ENCODE assay signal across 12 cellular contexts in the genomic region with DNA sequence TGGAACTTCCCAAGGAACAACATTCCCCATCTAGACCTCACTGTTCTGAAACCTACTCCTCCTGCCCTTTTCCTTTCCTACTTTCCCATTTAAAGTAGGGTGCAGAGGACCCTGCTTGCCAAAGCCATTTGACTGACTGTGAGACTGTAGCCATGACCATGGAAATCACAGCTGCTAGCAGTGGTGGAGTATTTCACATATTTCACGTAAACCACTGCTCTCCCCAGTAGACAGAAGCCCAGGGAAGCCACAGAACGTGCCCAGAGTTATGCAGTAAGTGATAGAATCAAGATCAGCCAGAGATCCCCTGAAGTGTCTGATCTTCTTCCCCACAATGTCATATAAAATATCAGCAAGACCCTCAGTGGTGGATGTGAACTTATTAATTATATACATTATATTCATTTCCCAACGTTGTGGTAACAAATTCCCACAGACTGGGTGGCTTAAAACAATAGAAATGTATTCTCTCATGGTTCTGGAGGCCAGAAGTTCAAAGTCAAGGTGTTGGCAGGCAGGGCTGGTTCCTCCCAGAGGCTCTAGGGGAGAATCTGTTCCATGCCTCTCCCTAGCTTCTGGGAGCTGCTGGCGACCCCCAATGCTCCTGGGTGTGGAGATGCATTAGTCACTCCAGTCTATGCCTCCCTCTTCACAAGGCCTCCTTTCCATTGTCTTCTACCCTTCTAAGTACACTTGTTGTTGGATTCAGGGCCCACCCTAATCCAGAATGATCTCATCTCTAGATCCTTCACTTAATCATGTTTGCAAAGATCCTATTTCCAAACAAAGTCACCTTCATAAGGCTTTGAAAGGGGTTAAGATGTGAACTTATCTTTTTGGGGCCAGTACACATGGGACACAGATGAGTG. TPM values are rescaled to one million over a fixed set of nuclear protein-coding genes. Genes with fewer than 3 reads are reported as not detected.
DNase-seq lines count a peak whose midpoint lies in the region; TF ChIP-seq lines count a peak whose summit lies in the region.
"Had no signal": no experiment of that assay in that cellular context is flagged by ENCODE, and none has a peak within 500 bp of the region (broad histone marks: within the 10 kb centered on the region; RNA-seq: fewer than 3 reads in every experiment).

No MANE protein-coding gene starts in this region.

- H2AK5ac ChIP-seq in trophoblast cell (ENCODE audit: low read length), result peak overlapping the region; percentile 36

- in situ Hi-C loops in astrocyte of the spinal cord (cut with HindIII; ENCODE audit: low sequenced_read_pairs), result no loop called here

- H3K14ac ChIP-seq in trophoblast cell (ENCODE audit: low read length), result no peak overlapping the region

- H3K9ac ChIP-seq in trophoblast cell (ENCODE audit: low read length), result no peak overlapping the region

- peak overlapping the region; percentile 39 for H4K91ac ChIP-seq in trophoblast cell (ENCODE audit: low read depth, low read length)

- no peak overlapping the region for H2AFZ ChIP-seq in trophoblast cell (ENCODE audit: insufficient read depth, low read length, poor library complexity)

- DNase-seq in NCI-H2029 treated with DMSO at 0.1 percent for 48 hours (lab: John Stamatoyannopoulos, UW), result peak; percentile 42
- DNase-seq in astrocyte of the spinal cord (ENCODE audit: low read depth, low spot score), result peak; percentile 28
- no peak for DNase-seq in trophoblast cell
- DNase-seq in NCI-H510A (lab: John Stamatoyannopoulos, UW), result no peak
- no peak for DNase-seq in stimulated activated naive CD4-positive, alpha-beta T cell (lab: John Stamatoyannopoulos, UW)
- DNase-seq: activated gamma-delta T cell treated with Interleukin-2 at 50 U/mL for 16 hours; anterior cingulate cortex; hippocampal formation; islet precursor cell; naive thymus-derived CD4-positive, alpha-beta T cell; pancreas; RPMI8226 had no signal

- no peak overlapping the region for H3K4ac ChIP-seq in trophoblast cell (ENCODE audit: low read depth, low read length)

- H3K27ac ChIP-seq in trophoblast cell (ENCODE audit: low read depth, low read length), result no peak overlapping the region
- H3K27ac ChIP-seq: pancreas had no signal

- H4K12ac ChIP-seq in trophoblast cell (ENCODE audit: low read depth, low read length), result no peak overlapping the region

- H3K27me3 ChIP-seq in trophoblast cell (ENCODE audit: insufficient read depth, low read length), result no peaks in the 10 kb centered on the region
- H3K27me3 ChIP-seq: pancreas had no signal

- WGBS in trophoblast cell (ENCODE audit: extremely low coverage, insufficient coverage, insufficient read length), result no CpG with 5 or more reads among the region's 4 CpGs

- no peak overlapping the region for H3K4me2 ChIP-seq in trophoblast cell (ENCODE audit: low read length)

- no peaks in the 10 kb centered on the region for H3K36me3 ChIP-seq in trophoblast cell (ENCODE audit: control insufficient read depth in 1 of 2, insufficient read depth in 2 of 2, low read length in 2 of 2)
- H3K36me3 ChIP-seq: pancreas had no signal

- no peaks in the 10 kb centered on the region for H3K9me3 ChIP-seq in trophoblast cell (ENCODE audit: insufficient read depth, low read depth, low read length)
- H3K9me3 ChIP-seq: pancreas had no signal

- no peak for TF ChIP-seq CTCF in astrocyte of the spinal cord (IDR thresholded peaks at IDR 0.05; ENCODE audit: low read depth, low read length)

- no peaks in the 10 kb centered on the region for H3K79me2 ChIP-seq in trophoblast cell (ENCODE audit: control insufficient read depth, insufficient read depth, low read length, poor library complexity)

- no peak overlapping the region for H4K8ac ChIP-seq in trophoblast cell (ENCODE audit: low read depth, low read length)

- no peak overlapping the region for H3K23ac ChIP-seq in trophoblast cell (ENCODE audit: low read length)

- H3K79me1 ChIP-seq in trophoblast cell (ENCODE audit: low read length), result peaks cover 4% of the 10 kb centered on the region

- no peak overlapping the region for H2BK5ac ChIP-seq in trophoblast cell (ENCODE audit: low read depth, low read length, poor library complexity)

- peaks cover 9 to 17% of the 10 kb centered on the region in 2 experiments for H3K4me1 ChIP-seq in trophoblast cell (ENCODE audit: control insufficient read depth in 1 of 2, insufficient read depth in 2 of 2, low read length in 2 of 2)

- no peak overlapping the region for H3K18ac ChIP-seq in trophoblast cell (ENCODE audit: low read length)

- peak overlapping the region; percentile 65 for H2BK12ac ChIP-seq in trophoblast cell (ENCODE audit: low read length)

- H3K4me3 ChIP-seq in astrocyte of the spinal cord (ENCODE audit: low read depth, low read length) (no peak overlapping the region), trophoblast cell (ENCODE audit: low read depth, low read length) (no peak overlapping the region)
- H3K4me3 ChIP-seq: pancreas had no signal

- H2BK120ac ChIP-seq in trophoblast cell (ENCODE audit: insufficient read depth, low read length, poor library complexity), result peak overlapping the region; percentile 45

RNA-seq across cellular contexts. Expression of a gene that starts 20.7 kb away (rescaled TPM):
- polyA plus RNA-seq in trophoblast cell (2013), result not detected in 2 replicates
- polyA plus RNA-seq: naive thymus-derived CD4-positive, alpha-beta T cell; pancreas had no signal

RNA-seq across cellular contexts. Expression of a gene that starts 25.6 kb away (rescaled TPM):
- polyA plus RNA-seq in trophoblast cell (2013), result not detected in 2 replicates
- polyA plus RNA-seq: naive thymus-derived CD4-positive, alpha-beta T cell; pancreas had no signal

RNA-seq across cellular contexts. Expression of a gene that starts 28.4 kb away (rescaled TPM):
- not detected in 2 replicates for polyA plus RNA-seq in trophoblast cell (2013)
- polyA plus RNA-seq: naive thymus-derived CD4-positive, alpha-beta T cell; pancreas had no signal

RNA-seq across cellular contexts. Expression of a gene that starts 32.8 kb away (rescaled TPM):
- not detected in 2 replicates for polyA plus RNA-seq in trophoblast cell (2013)
- polyA plus RNA-seq: naive thymus-derived CD4-positive, alpha-beta T cell; pancreas had no signal

RNA-seq across cellular contexts. Expression of a gene that starts 43.4 kb away (rescaled TPM):
- polyA plus RNA-seq in trophoblast cell (2013), result 22.5 and 22.8 TPM in 2 replicates

Comparison
In these comparisons a context has a peak if more than half of its experiments do, and no peak if none do; other contexts are left out.
1. DNase-seq: peak in NCI-H2029 treated with DMSO at 0.1 percent for 48 hours (single experiment) and astrocyte of the spinal cord (single experiment); none in trophoblast cell (0 of 2), NCI-H510A (single experiment) and stimulated activated naive CD4-positive, alpha-beta T cell (0 of 6).